Comparison of ENCODE assay signal across 18 cellular contexts in the genomic region with DNA sequence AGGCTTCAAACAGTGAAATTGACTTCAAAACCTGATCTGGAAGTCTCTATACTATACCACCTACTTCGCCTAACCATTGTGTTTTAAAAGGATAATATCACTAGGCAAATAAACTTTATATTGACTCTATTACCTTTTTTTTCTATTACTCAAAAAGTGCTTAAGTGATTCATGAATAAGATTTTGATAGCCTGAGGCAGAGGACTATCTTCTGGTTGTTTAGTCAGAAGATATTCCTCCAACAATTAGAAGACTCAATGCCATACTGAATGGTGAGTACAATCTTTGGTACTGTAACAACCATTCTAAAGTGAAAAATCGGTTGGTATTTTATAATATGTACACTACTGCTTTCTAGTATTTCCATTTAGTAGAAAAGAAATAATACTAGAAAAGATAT. TPM values are rescaled to one million over a fixed set of nuclear protein-coding genes. Genes with fewer than 3 reads are reported as not detected.
A peak's percentile ranks its signal among the peaks of the same experiment; 100 is the strongest.
DNase-seq lines count a peak whose midpoint lies in the region; ATAC-seq, FAIRE-seq and TF ChIP-seq lines count a peak whose summit lies in the region.
"Had no signal": no experiment of that assay in that cellular context is flagged by ENCODE, and none has a peak within 500 bp of the region (broad histone marks: within the 10 kb centered on the region; RNA-seq: fewer than 3 reads in every experiment).

No MANE protein-coding gene starts in this region.

- ATAC-seq in PC-3 (no peak), Right ventricle myocardium superior (ENCODE audit: poor library complexity) (no peak)
- ATAC-seq: GM23338, HCT116 had no signal

- H3K4me3 ChIP-seq in PC-3 (ENCODE audit: low read length) (no peak overlapping the region), bronchial epithelial cell (ENCODE audit: low read depth, low read length) (no peak overlapping the region)
- H3K4me3 ChIP-seq: GM23338 had no signal

- CTCF ChIA-PET in PC-3 (lab: Charles Lee) = no interaction called here

- FAIRE-seq in bronchial epithelial cell (lab: Jason Lieb, UNC) = no peak
- FAIRE-seq: G401.6, GM12892 had no signal

- intact Hi-C loops in PC-3 (cut with micrococcal nuclease) (no loop called here), Right ventricle myocardium superior (cut with DNase I) (no loop called here), posterior vena cava (cut with DNase I) (no loop called here)

- no peaks in the 10 kb centered on the region for H3K36me3 ChIP-seq in PC-3 (ENCODE audit: low read depth, low read length)
- no peaks in the 10 kb centered on the region for H3K36me3 ChIP-seq in bronchial epithelial cell (ENCODE audit: control insufficient read depth, insufficient read depth, low read length)

- no TSS peak for BruUV-seq in PC-3 (replicated peaks; lab: Mats Ljungman, UMichigan)

- no peak overlapping the region for H3K4me2 ChIP-seq in PC-3 (ENCODE audit: low read length)
- H3K4me2 ChIP-seq: GM23338 had no signal

- no peak for TF ChIP-seq CTCF in PC-3 (conservative IDR thresholded peaks at IDR 0.05; ENCODE audit: low read depth, low read length)
- TF ChIP-seq CTCF in bronchial epithelial cell (IDR thresholded peaks at IDR 0.05; ENCODE audit: insufficient read depth, low read length, severe bottlenecking) = no peak

- no peak overlapping the region for H3K9ac ChIP-seq in PC-3 (ENCODE audit: low read length)

- H3K27me3 ChIP-seq in PC-3 (ENCODE audit: low read length) = peaks cover 29% of the 10 kb centered on the region
- H3K27me3 ChIP-seq in bronchial epithelial cell (ENCODE audit: control insufficient read depth, insufficient read depth, low read length) = no peaks in the 10 kb centered on the region

- H3F3A ChIP-seq in PC-3 (ENCODE audit: low read length, unreplicated experiment) = no peaks in the 10 kb centered on the region

- H3K9me3 ChIP-seq in PC-3 (ENCODE audit: low read length) = no peaks in the 10 kb centered on the region

- H4K20me1 ChIP-seq in PC-3 (ENCODE audit: low read length) = no peaks in the 10 kb centered on the region

- no peaks in the 10 kb centered on the region for H3K4me1 ChIP-seq in PC-3 (ENCODE audit: insufficient read depth, low read length)

- H2AFZ ChIP-seq in PC-3 (ENCODE audit: low read length) = no peak overlapping the region
- H2AFZ ChIP-seq: GM23338 had no signal

- no peaks in the 10 kb centered on the region for H3K79me2 ChIP-seq in PC-3 (ENCODE audit: low read length)

- DNase-seq in PC-3 (peak; percentile 11), bronchial epithelial cell (ENCODE audit: low read depth) (peak; percentile 50), foreskin melanocyte (peak; percentile 19), Right ventricle myocardium superior (no peak), posterior vena cava (ENCODE audit: low spot score) (no peak)
- DNase-seq in stimulated activated CD4-positive, alpha-beta T cell treated with anti-CD3 and anti-CD28 coated beads, Interleukin-12 subunit alpha, Interleukin-12 subunit beta, amount 100 ng/mL, for 4 hours = no peak
- DNase-seq: C1 segment of cervical spinal cord, Calu3, COR-L47, DMS53, DMS79 treated with DMSO at 0.1 percent for 48 hours, H9 had no signal

- H3K9me2 ChIP-seq in PC-3 (replicated peaks; ENCODE audit: low read length) = no peaks in the 10 kb centered on the region

- H3K27ac ChIP-seq in PC-3 (ENCODE audit: low read length) = no peak overlapping the region

- POLR2A ChIA-PET in PC-3 (lab: Charles Lee; ENCODE audit: unreplicated experiment) = no interaction called here

RNA-seq across cellular contexts. Expression of gene SLC6A15, which starts 22.8 kb away (rescaled TPM):
- total RNA-seq in PC-3 (2014; rRNA removed) = not detected in 2 replicates
- total RNA-seq in bronchial epithelial cell = 22.9 and 65.0 TPM in 2 replicates
- not detected for total RNA-seq in Right ventricle myocardium superior
- total RNA-seq in posterior vena cava = under 1 TPM; 0.24 to 0.97 TPM
- total RNA-seq: A172; Calu3; CD4-positive, alpha-beta memory T cell had no signal

Comparison
In these comparisons a context has a peak if more than half of its experiments do, and no peak if none do; other contexts are left out.
1. DNase-seq: peak in PC-3 (single experiment), bronchial epithelial cell (single experiment) and foreskin melanocyte (single experiment); none in stimulated activated CD4-positive, alpha-beta T cell treated with anti-CD3 and anti-CD28 coated beads, Interleukin-12 subunit alpha, Interleukin-12 subunit beta, amount 100 ng/mL, for 4 hours (single experiment), Right ventricle myocardium superior (single experiment) and posterior vena cava (single experiment).
2. RNA of gene SLC6A15, which starts 22.8 kb away (total RNA-seq): 22.9 to 65.0 TPM in bronchial epithelial cell; 0.24 to 0.97 TPM in posterior vena cava, not detected in Right ventricle myocardium superior (single experiment) and not detected in PC-3; every median in the first group is over 10 times any median in the second.